ENCODE assay signal across 8 cellular contexts in the genomic region with DNA sequence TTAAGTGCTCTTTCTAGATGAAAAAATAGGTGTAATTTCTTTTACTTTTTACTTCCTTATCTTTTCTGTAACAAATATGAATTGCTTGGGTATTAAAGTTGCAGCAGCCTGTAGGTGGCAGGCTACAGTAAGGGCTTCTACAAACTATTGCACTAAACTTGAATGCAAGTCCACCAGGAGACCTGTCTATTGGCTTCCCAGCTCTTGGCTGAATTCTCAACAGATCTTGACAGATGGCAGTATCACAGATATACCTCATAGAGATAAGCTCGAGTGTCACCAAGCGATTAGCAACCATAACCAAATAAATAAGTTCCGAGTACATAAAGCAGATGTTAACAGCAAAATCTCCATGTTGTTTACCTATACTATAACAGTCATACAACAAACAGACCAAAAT. TPM values are rescaled to one million over a fixed set of nuclear protein-coding genes. Genes with fewer than 3 reads are reported as not detected.
DNase-seq lines count a peak whose midpoint lies in the region; FAIRE-seq and TF ChIP-seq lines count a peak whose summit lies in the region.

No MANE protein-coding gene starts in this region.

- DNase-seq in NCI-H146 (lab: John Stamatoyannopoulos, UW): peak; percentile 26
- DNase-seq in NCI-H146 treated with DMSO at 0.1 percent for 48 hours (lab: John Stamatoyannopoulos, UW; ENCODE audit: unreplicated experiment): no peak
- peak; percentile 13 to 49 (median 25) for DNase-seq in T-helper 1 cell
- peak; percentile 77 for DNase-seq in bronchial epithelial cell (ENCODE audit: low read depth)
- no peak for DNase-seq in kidney
- DNase-seq in stimulated activated CD8-positive, alpha-beta memory T cell treated with anti-CD3 and anti-CD28 coated beads, Interleukin-7, amount 100 ng/mL, for 1 hour (ENCODE audit: low read depth in 2 of 2): peak; percentile 5 to 8
- DNase-seq in middle frontal gyrus (ENCODE audit: extremely low spot score, low spot score): no peak

- H3K9ac ChIP-seq in kidney (ENCODE audit: low read length in 2 of 2): no peak overlapping the region

- peaks cover 12 to 16% of the 10 kb centered on the region in 2 donors for H3K4me1 ChIP-seq in kidney (ENCODE audit: control insufficient read depth in 1 of 2, insufficient read depth in 1 of 2, low read depth in 1 of 2, low read length in 2 of 2)

- H3K4me3 ChIP-seq in bronchial epithelial cell (ENCODE audit: low read depth, low read length) (no peak overlapping the region), kidney (ENCODE audit: low read length in 2 of 2) (no peak overlapping the region)

- TF ChIP-seq CTCF in LNCAP (IDR thresholded peaks at IDR 0.05) (peak; percentile 88), bronchial epithelial cell (IDR thresholded peaks at IDR 0.05; ENCODE audit: insufficient read depth, low read length, severe bottlenecking) (peak; percentile 63), kidney (IDR thresholded peaks at IDR 0.05; ENCODE audit: borderline replicate concordance, extremely low read depth, insufficient read depth) (peak; percentile 61)

- intact Hi-C loops in kidney (cut with DNase I): no loop called here

- FAIRE-seq in bronchial epithelial cell (lab: Jason Lieb, UNC) (no peak), kidney (lab: Jason Lieb, UNC) (peak; percentile 27)

- no peak overlapping the region for H3K27ac ChIP-seq in kidney (ENCODE audit: low read depth in 2 of 2, low read length in 2 of 2)

- H3K9me3 ChIP-seq in kidney (ENCODE audit: control insufficient read depth in 1 of 2, low read length in 2 of 2): no peaks in the 10 kb centered on the region

- H3K27me3 ChIP-seq in bronchial epithelial cell (ENCODE audit: control insufficient read depth, insufficient read depth, low read length): no peaks in the 10 kb centered on the region

- H3K36me3 ChIP-seq in bronchial epithelial cell (ENCODE audit: control insufficient read depth, insufficient read depth, low read length) (peaks cover 3% of the 10 kb centered on the region), kidney (ENCODE audit: control insufficient read depth in 1 of 2, insufficient read depth in 2 of 2, low read length in 2 of 2) (peaks cover 8 to 16% of the 10 kb centered on the region in 2 donors)

RNA-seq across cellular contexts. Expression of gene BBS2, which starts 5.9 kb away (rescaled TPM):
- total RNA-seq in bronchial epithelial cell: 31.6 and 46.6 TPM in 2 replicates
- 64.2 TPM for total RNA-seq in kidney
- polyA plus RNA-seq in kidney (ENCODE audit: insufficient read depth, low read depth, low replicate concordance): 46.5 TPM

RNA-seq across cellular contexts. Expression of gene MT4, which starts 50.9 kb away (rescaled TPM):
- not detected in 2 replicates for total RNA-seq in bronchial epithelial cell
- not detected for total RNA-seq in kidney
- polyA plus RNA-seq in kidney (ENCODE audit: insufficient read depth, low read depth, low replicate concordance): not detected

Comparison
In these comparisons a context has a peak if more than half of its experiments do, and no peak if none do; other contexts are left out.
1. DNase-seq: peak in NCI-H146 (single experiment), T-helper 1 cell (5 of 5), bronchial epithelial cell (single experiment) and stimulated activated CD8-positive, alpha-beta memory T cell treated with anti-CD3 and anti-CD28 coated beads, Interleukin-7, amount 100 ng/mL, for 1 hour (2 of 2); none in NCI-H146 treated with DMSO at 0.1 percent for 48 hours (single experiment), kidney (single experiment) and middle frontal gyrus (single experiment).
2. Peak in every context shown above with its lines, with median percentiles within 50 percentile points of each other: CTCF ChIP-seq.